ENCODE assay signal across 18 cellular contexts in the genomic region with DNA sequence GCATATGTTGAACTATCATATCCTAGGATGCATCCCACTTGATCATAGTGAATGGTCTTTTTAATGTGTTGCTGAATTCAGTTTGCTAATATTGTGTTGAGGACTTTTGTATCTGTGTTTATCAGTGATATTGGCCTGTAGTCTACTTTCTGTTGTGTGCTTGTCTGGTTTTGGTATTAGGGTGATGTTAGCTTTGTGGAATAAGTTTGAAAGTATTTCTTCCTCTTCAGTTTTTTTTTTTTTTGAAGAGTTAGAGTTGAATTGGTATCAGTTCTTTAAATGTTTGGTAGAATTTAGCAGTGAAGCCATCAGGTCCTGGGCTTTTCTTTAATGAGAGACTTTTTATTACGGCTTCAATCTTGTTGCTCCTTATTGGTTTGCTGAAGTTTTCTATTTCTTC.
"Had no signal": no experiment of that assay in that cellular context is flagged by ENCODE, and none has a peak within 500 bp of the region (broad histone marks: within the 10 kb centered on the region; RNA-seq: fewer than 3 reads in every experiment).

No MANE protein-coding gene starts in this region.

- H3K4me2 ChIP-seq: hepatocyte had no signal

- H3K4me3 Mint-ChIP-seq: stimulated activated effector memory CD8-positive, alpha-beta T cell treated with anti-CD3 and anti-CD28 coated beads, Interleukin-12 subunit alpha, Interleukin-12 subunit beta, amount 100 ng/mL, for 72 hours had no signal

- H3K36me3 Mint-ChIP-seq: stimulated activated effector memory CD8-positive, alpha-beta T cell treated with anti-CD3 and anti-CD28 coated beads, Interleukin-12 subunit alpha, Interleukin-12 subunit beta, amount 100 ng/mL, for 72 hours had no signal

- H3K27me3 Mint-ChIP-seq: naive thymus-derived CD4-positive, alpha-beta T cell had no signal

- H3K4me1 ChIP-seq: body of pancreas, colonic mucosa, uterus had no signal

- H3K27ac ChIP-seq: body of pancreas, colonic mucosa, hepatocyte, left lung, tibial nerve, uterus had no signal

- H3K79me2 ChIP-seq: hepatocyte had no signal

- H3K9me3 ChIP-seq: body of pancreas, colonic mucosa, uterus had no signal

- DNase-seq: activated naive CD4-positive, alpha-beta T cell treated with anti-CD3 and anti-CD28 coated beads, Interleukin-2, amount 50 U/mL, for 16 hours; activated T-cell treated with anti-CD3 and anti-CD28 coated beads, Interleukin-2, amount 50 U/mL, for 1 hour; amniotic stem cell; body of pancreas; caudate nucleus; colonic mucosa; left lung; mammary epithelial cell; naive thymus-derived CD4-positive, alpha-beta T cell; stimulated activated CD4-positive, alpha-beta T cell treated with anti-CD3 and anti-CD28 coated beads, Interleukin-12 subunit alpha, Interleukin-12 subunit beta, amount 100 ng/mL, for 4 hours; stimulated activated CD4-positive, alpha-beta T cell treated with anti-CD3 and anti-CD28 coated beads, Interleukin-2, amount 100 ng/mL, for 24 hours; substantia nigra; uterus had no signal

- ATAC-seq: activated CD4-positive, CD25-positive, alpha-beta regulatory T cell treated with anti-CD3 and anti-CD28 coated beads, Interleukin-2, amount 50 U/mL, for 24 hours; body of pancreas; esophagus mucosa; left lung; naive thymus-derived CD4-positive, alpha-beta T cell; stimulated activated effector memory CD8-positive, alpha-beta T cell treated with anti-CD3 and anti-CD28 coated beads, Interleukin-12 subunit alpha, Interleukin-12 subunit beta, amount 100 ng/mL, for 72 hours had no signal

- H3K36me3 ChIP-seq: colonic mucosa, left lung, tibial nerve, uterus had no signal

- H2AFZ ChIP-seq: hepatocyte had no signal

- H3K4me3 ChIP-seq: body of pancreas, colonic mucosa, hepatocyte, left lung, tibial nerve, uterus had no signal

- H3K9me3 Mint-ChIP-seq: stimulated activated effector memory CD8-positive, alpha-beta T cell treated with anti-CD3 and anti-CD28 coated beads, Interleukin-12 subunit alpha, Interleukin-12 subunit beta, amount 100 ng/mL, for 72 hours had no signal

- H3K27me3 ChIP-seq: body of pancreas, colonic mucosa, hepatocyte, left lung, tibial nerve, uterus had no signal
